ENCODE assay signal across 8 cellular contexts in the genomic region with DNA sequence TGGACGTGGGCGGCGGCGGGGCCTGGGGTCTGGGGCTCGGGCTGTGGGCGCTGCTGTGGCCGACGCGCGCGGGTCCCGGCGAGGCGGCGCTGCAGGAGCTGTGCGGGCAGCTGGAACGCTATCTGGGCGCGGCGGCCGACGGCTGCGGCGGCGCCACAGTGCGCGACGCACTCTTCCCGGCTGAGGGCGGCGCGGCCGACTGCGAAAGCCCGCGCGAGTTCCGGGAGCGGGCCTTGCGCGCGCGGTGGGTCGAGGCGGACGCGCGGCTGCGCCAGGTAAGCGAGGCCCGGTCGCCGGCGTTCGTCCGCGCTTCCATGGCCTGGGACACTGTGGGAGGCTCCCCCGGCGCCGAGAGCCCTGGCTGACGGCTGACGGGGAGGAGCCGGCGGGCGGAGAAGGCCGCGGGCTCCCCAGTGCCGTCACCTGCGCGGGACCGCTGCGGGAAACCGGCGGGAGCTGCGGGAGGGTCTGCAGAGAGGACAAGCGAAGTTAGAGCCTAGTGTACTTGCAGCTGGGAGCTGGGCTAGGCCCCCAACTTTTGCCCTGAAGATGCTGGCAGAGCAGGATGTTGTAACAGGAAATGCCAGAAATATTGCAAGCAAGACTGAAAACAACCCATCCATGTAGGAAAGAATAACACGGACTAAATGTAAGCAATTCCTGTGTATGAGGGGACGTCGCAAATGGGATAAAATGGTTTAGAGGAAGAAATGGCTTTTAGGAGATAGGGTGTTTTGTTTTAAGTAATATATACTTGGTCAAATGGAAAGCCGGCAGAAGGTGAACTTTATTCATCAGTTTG. TPM values are rescaled to one million over a fixed set of nuclear protein-coding genes. Genes with fewer than 3 reads are reported as not detected.
DNase-seq lines count a peak whose midpoint lies in the region; ATAC-seq and TF ChIP-seq lines count a peak whose summit lies in the region.

No MANE protein-coding gene starts in this region.

- peak; percentile 5 for DNase-seq in DMS53 treated with DMSO at 0.1 percent for 48 hours (lab: John Stamatoyannopoulos, UW; ENCODE audit: unreplicated experiment)
- peak; percentile 69 for DNase-seq in UCSD-AML1 (lab: John Stamatoyannopoulos, UW; ENCODE audit: unreplicated experiment)
- DNase-seq in dermis microvascular lymphatic vessel endothelial cell (ENCODE audit: low read depth in 2 of 2) = peak; percentile 55 to 57
- no peak for DNase-seq in lung (ENCODE audit: low spot score)
- no peak for DNase-seq in GM19238 (ENCODE audit: insufficient read length, low spot score)

- H3K9ac ChIP-seq in stomach smooth muscle (ENCODE audit: low read length in 2 of 2) = peak overlapping the region; percentile 93 to 95

- H3K27ac ChIP-seq in lung (ENCODE audit: low read depth in 1 of 2, low read length in 1 of 2) (peak overlapping the region; percentile 98 to 100), stomach smooth muscle (ENCODE audit: low read length) (peak overlapping the region; percentile 96)

- ATAC-seq in GM21515 (IDR thresholded peaks at IDR 0.05; ENCODE audit: unreplicated experiment) = peak; percentile 9
- peak; percentile 9 for ATAC-seq in lung (ENCODE audit: insufficient read depth, low FRiP score)

- TF ChIP-seq RAD21 in Ishikawa (IDR thresholded peaks at IDR 0.05; ENCODE audit: low read depth) = no peak

- H3K4me3 ChIP-seq in lung = peak overlapping the region; percentile 97
- H3K4me3 ChIP-seq in stomach smooth muscle (ENCODE audit: low read length in 2 of 2) = peak overlapping the region; percentile 83 to 84

- no peaks in the 10 kb centered on the region for H3K27me3 ChIP-seq in lung (ENCODE audit: control insufficient read depth, insufficient read depth)
- no peaks in the 10 kb centered on the region for H3K27me3 ChIP-seq in stomach smooth muscle (ENCODE audit: control insufficient read depth in 1 of 2, insufficient read depth in 2 of 2, low read length in 2 of 2)

- H3K4me1 ChIP-seq in lung (ENCODE audit: control insufficient read depth in 2 of 2, insufficient read depth in 2 of 2, low read length in 2 of 2) (peaks cover 4 to 6% of the 10 kb centered on the region in 2 donors), stomach smooth muscle (ENCODE audit: control insufficient read depth, insufficient read depth, low read length) (peaks cover 2% of the 10 kb centered on the region)

- peaks cover 2 to 3% of the 10 kb centered on the region in 2 donors for H3K36me3 ChIP-seq in lung (ENCODE audit: control insufficient read depth in 2 of 2, insufficient read depth in 2 of 2, low read length in 2 of 2)
- H3K36me3 ChIP-seq in stomach smooth muscle (ENCODE audit: control insufficient read depth in 2 of 2, insufficient read depth in 2 of 2, low read length in 2 of 2) = peaks cover 2 to 6% of the 10 kb centered on the region in 2 donors

- H3K9me3 ChIP-seq in lung (ENCODE audit: control insufficient read depth in 2 of 2, insufficient read depth in 1 of 2, low read length in 1 of 2) (no peaks in the 10 kb centered on the region), stomach smooth muscle (ENCODE audit: control insufficient read depth in 2 of 2, low read length in 2 of 2) (no peaks in the 10 kb centered on the region)

- WGBS in lung, 2 donors = 0% methylated on average over 52 to 80 of the region's 80 CpGs

- no peak for TF ChIP-seq EP300 in Ishikawa (IDR thresholded peaks at IDR 0.05; ENCODE audit: borderline replicate concordance)

- no peak for TF ChIP-seq CTCF in lung (IDR thresholded peaks at IDR 0.05; ENCODE audit: control extremely low read depth, extremely low read depth)

TF ChIP-seq in Ishikawa, 13 proteins besides CTCF, POLR2A, EP300 and RAD21:
- TF ChIP-seq EGR1 (IDR thresholded peaks at IDR 0.05) (no peak), CREB1 (IDR thresholded peaks at IDR 0.05; ENCODE audit: low read depth) (no peak), TCF12 (IDR thresholded peaks at IDR 0.05; ENCODE audit: low read depth) (no peak), ZBTB7A (IDR thresholded peaks at IDR 0.05; ENCODE audit: low read depth) (no peak), MAX (IDR thresholded peaks at IDR 0.05) (0 out of 2 replicates have a peak, but pooled peaks have one; percentile 19), TEAD4 (IDR thresholded peaks at IDR 0.05) (peak; percentile 68), FOXM1 (IDR thresholded peaks at IDR 0.05; ENCODE audit: borderline replicate concordance, low read depth) (no peak), CEBPB (IDR thresholded peaks at IDR 0.05) (peak; percentile 78), YY1 (IDR thresholded peaks at IDR 0.05; ENCODE audit: low read depth) (no peak), NFIC (IDR thresholded peaks at IDR 0.05) (no peak), TAF1 (IDR thresholded peaks at IDR 0.05; ENCODE audit: low read depth) (no peak)
- TF ChIP-seq, protein P1, sequence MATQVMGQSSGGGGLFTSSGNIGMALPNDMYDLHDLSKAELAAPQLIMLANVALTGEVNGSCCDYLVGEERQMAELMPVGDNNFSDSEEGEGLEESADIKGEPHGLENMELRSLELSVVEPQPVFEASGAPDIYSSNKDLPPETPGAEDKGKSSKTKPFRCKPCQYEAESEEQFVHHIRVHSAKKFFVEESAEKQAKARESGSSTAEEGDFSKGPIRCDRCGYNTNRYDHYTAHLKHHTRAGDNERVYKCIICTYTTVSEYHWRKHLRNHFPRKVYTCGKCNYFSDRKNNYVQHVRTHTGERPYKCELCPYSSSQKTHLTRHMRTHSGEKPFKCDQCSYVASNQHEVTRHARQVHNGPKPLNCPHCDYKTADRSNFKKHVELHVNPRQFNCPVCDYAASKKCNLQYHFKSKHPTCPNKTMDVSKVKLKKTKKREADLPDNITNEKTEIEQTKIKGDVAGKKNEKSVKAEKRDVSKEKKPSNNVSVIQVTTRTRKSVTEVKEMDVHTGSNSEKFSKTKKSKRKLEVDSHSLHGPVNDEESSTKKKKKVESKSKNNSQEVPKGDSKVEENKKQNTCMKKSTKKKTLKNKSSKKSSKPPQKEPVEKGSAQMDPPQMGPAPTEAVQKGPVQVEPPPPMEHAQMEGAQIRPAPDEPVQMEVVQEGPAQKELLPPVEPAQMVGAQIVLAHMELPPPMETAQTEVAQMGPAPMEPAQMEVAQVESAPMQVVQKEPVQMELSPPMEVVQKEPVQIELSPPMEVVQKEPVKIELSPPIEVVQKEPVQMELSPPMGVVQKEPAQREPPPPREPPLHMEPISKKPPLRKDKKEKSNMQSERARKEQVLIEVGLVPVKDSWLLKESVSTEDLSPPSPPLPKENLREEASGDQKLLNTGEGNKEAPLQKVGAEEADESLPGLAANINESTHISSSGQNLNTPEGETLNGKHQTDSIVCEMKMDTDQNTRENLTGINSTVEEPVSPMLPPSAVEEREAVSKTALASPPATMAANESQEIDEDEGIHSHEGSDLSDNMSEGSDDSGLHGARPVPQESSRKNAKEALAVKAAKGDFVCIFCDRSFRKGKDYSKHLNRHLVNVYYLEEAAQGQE (IDR thresholded peaks at IDR 0.05; ENCODE audit: low read depth) = no peak
- TF ChIP-seq, protein P2, sequence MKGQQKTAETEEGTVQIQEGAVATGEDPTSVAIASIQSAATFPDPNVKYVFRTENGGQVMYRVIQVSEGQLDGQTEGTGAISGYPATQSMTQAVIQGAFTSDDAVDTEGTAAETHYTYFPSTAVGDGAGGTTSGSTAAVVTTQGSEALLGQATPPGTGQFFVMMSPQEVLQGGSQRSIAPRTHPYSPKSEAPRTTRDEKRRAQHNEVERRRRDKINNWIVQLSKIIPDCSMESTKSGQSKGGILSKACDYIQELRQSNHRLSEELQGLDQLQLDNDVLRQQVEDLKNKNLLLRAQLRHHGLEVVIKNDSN (IDR thresholded peaks at IDR 0.05) = no peak

RNA-seq across cellular contexts. Expression of gene WHAMM, which starts 0.8 kb away (rescaled TPM):
- total RNA-seq in dermis microvascular lymphatic vessel endothelial cell (4.4 and 5.8 TPM in 2 replicates), lung (10 to 100 TPM in 1 of 2 donors, 1 to 10 TPM in 1; 8.6 to 10.4 TPM)
- polyA plus RNA-seq in lung = 1 to 10 TPM; 4.2 to 4.6 TPM

RNA-seq across cellular contexts. Expression of gene FSD2, which starts 4.4 kb away (rescaled TPM):
- total RNA-seq in dermis microvascular lymphatic vessel endothelial cell (not detected in 2 replicates), lung (under 1 TPM in 1 of 2 donors, not detected in 1; 0.06 TPM)
- polyA plus RNA-seq in lung = under 1 TPM in 1 of 2 donors, not detected in 1; 0.08 TPM

Comparison
In these comparisons a context has a peak if more than half of its experiments do, and no peak if none do; other contexts are left out.
1. DNase-seq: peak in DMS53 treated with DMSO at 0.1 percent for 48 hours (single experiment), UCSD-AML1 (single experiment) and dermis microvascular lymphatic vessel endothelial cell (2 of 2); none in lung (single experiment) and GM19238 (single experiment).